ENCODE assay signal across 13 cellular contexts in the genomic region with DNA sequence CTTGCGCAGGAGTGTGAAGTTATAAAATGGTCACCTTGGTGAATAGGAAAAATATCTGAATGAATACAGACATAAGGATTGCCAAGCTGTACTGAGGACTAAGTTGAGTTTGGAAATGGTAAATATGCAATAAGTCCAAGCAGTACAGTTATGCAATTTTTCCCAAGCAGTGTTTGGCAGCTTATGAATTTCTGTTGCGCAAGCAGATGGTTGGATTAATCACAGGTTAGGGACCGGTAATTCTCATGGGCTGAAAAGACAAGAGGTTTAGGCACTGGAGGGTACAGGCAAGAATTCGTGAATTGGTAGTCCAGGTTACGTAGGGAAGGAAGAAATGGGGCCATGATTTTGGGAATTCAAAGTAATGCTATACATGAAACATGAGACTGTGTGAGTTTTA.
A peak's percentile ranks its signal among the peaks of the same experiment; 100 is the strongest.
DNase-seq lines count a peak whose midpoint lies in the region; ATAC-seq, FAIRE-seq and TF ChIP-seq lines count a peak whose summit lies in the region.
"Had no signal": no experiment of that assay in that cellular context is flagged by ENCODE, and none has a peak within 500 bp of the region (broad histone marks: within the 10 kb centered on the region; RNA-seq: fewer than 3 reads in every experiment).

No MANE protein-coding gene starts in this region.

- H3K4me3 ChIP-seq in bronchial epithelial cell (ENCODE audit: low read depth, low read length), result no peak overlapping the region
- no peak overlapping the region for H3K4me3 ChIP-seq in HepG2 (replicated peaks in 1 of 3; ENCODE audit: insufficient read depth in 1 of 3, low read depth in 2 of 3, low read length in 3 of 3)
- H3K4me3 ChIP-seq in smooth muscle cell, result no peak overlapping the region
- no peak overlapping the region for H3K4me3 ChIP-seq in SJCRH30

- H3K9ac ChIP-seq in HepG2 (ENCODE audit: insufficient read depth, low read depth, low read length) (no peak overlapping the region), smooth muscle cell (ENCODE audit: low read depth) (no peak overlapping the region)

- TF ChIP-seq POLR2A in HepG2 (IDR thresholded peaks at IDR 0.05; ENCODE audit: insufficient read depth in 1 of 2, low read depth in 2 of 2, low read length in 2 of 2), result no peak

- intact Hi-C loops in HepG2 (cut with micrococcal nuclease; ENCODE audit: unreplicated experiment), result no loop called here

- H3K27me3 ChIP-seq in bronchial epithelial cell (ENCODE audit: control insufficient read depth, insufficient read depth, low read length) (no peaks in the 10 kb centered on the region), HepG2 (ENCODE audit: control insufficient read depth in 1 of 2, insufficient read depth in 2 of 2, low read length in 2 of 2) (no peaks in the 10 kb centered on the region), smooth muscle cell (ENCODE audit: low read depth) (no peaks in the 10 kb centered on the region), SJCRH30 (no peaks in the 10 kb centered on the region)
- H3K27me3 ChIP-seq: BE2C had no signal

- TF ChIP-seq RAD21 in Ishikawa (IDR thresholded peaks at IDR 0.05; ENCODE audit: low read depth) (no peak), HepG2 (CRISPR knock-in tag; IDR thresholded peaks at IDR 0.05) (no peak)

- H3K79me2 ChIP-seq in HepG2 (ENCODE audit: insufficient read depth, low read length) (no peaks in the 10 kb centered on the region), smooth muscle cell (ENCODE audit: low read depth) (no peaks in the 10 kb centered on the region)

- no peaks in the 10 kb centered on the region for H3F3A ChIP-seq in smooth muscle cell (ENCODE audit: low read depth)

- in situ Hi-C loops in HepG2 (cut with HindIII; ENCODE audit: extremely low pct_ligation_motif_present, low pct_unique_long_range_greater_than_20kb), result no loop called here

- no peaks in the 10 kb centered on the region for H4K20me1 ChIP-seq in HepG2 (ENCODE audit: insufficient read depth, low read length)
- no peaks in the 10 kb centered on the region for H4K20me1 ChIP-seq in smooth muscle cell (ENCODE audit: low read depth)

- 45% methylated on average over 5 of the region's 5 CpGs for WGBS in HepG2 (ENCODE audit: low lambda C conversion rate)
- 95% methylated on average over 5 of the region's 5 CpGs for WGBS in smooth muscle cell (ENCODE audit: low lambda C conversion rate)

- no peak for TF ChIP-seq EP300 in Ishikawa (IDR thresholded peaks at IDR 0.05; ENCODE audit: borderline replicate concordance)
- TF ChIP-seq EP300 in HepG2 (IDR thresholded peaks at IDR 0.05; ENCODE audit: low read depth in 2 of 2, low read length in 2 of 2), result no peak
- no peak for TF ChIP-seq EP300 in HepG2 (CRISPR knock-in tag; IDR thresholded peaks at IDR 0.05; ENCODE audit: borderline replicate concordance)

- CTCF ChIA-PET in HepG2 (lab: Yijun Ruan, JAX; ENCODE audit: low intra/inter-chr PET ratio, low total read pairs), result no interaction called here

- no peaks in the 10 kb centered on the region for H3K4me1 ChIP-seq in HepG2 (ENCODE audit: insufficient read depth, low read length)
- no peaks in the 10 kb centered on the region for H3K4me1 ChIP-seq in smooth muscle cell (ENCODE audit: low read depth)
- H3K4me1 ChIP-seq in SJCRH30, result no peaks in the 10 kb centered on the region
- H3K4me1 ChIP-seq: BE2C had no signal

- POLR2A ChIA-PET in HepG2 (lab: Yijun Ruan, JAX), result no interaction called here

- H2AFZ ChIP-seq in HepG2 (ENCODE audit: low read length), result no peak overlapping the region
- H2AFZ ChIP-seq in smooth muscle cell (ENCODE audit: low read depth), result no peak overlapping the region

- BruUV-seq in HepG2 (replicated peaks; lab: Mats Ljungman, UMichigan), result no TSS peak

- no peaks in the 10 kb centered on the region; the same call in 1 of the 2 replicates for H3K9me3 ChIP-seq in HepG2 (ENCODE audit: low read length)
- no peaks in the 10 kb centered on the region for H3K9me3 ChIP-seq in smooth muscle cell (replicated peaks; ENCODE audit: low read depth)
- H3K9me3 ChIP-seq in SJCRH30 (replicated peaks), result no peaks in the 10 kb centered on the region
- H3K9me3 ChIP-seq: BE2C had no signal

- ATAC-seq in HepG2, result no peak
- ATAC-seq in HG03460 (IDR thresholded peaks at IDR 0.05; ENCODE audit: unreplicated experiment), result no peak

- TF ChIP-seq CTCF in bronchial epithelial cell (IDR thresholded peaks at IDR 0.05; ENCODE audit: insufficient read depth, low read length, severe bottlenecking) (no peak), HepG2 (CRISPR knock-in tag; IDR thresholded peaks at IDR 0.05) (no peak), smooth muscle cell (IDR thresholded peaks at IDR 0.05; ENCODE audit: borderline replicate concordance, insufficient read depth, poor library complexity, severe bottlenecking) (no peak)

- H3K27ac ChIP-seq in HepG2 (ENCODE audit: extremely low read length, insufficient read depth, low read length), result no peak overlapping the region
- H3K27ac ChIP-seq in smooth muscle cell (ENCODE audit: low read depth), result no peak overlapping the region
- no peak overlapping the region for H3K27ac ChIP-seq in SJCRH30

- H3K36me3 ChIP-seq in bronchial epithelial cell (ENCODE audit: control insufficient read depth, insufficient read depth, low read length), result no peaks in the 10 kb centered on the region
- H3K36me3 ChIP-seq in HepG2 (replicated peaks in 1 of 2; ENCODE audit: control insufficient read depth in 1 of 2, insufficient read depth in 2 of 2, low read length in 2 of 2), result no peaks in the 10 kb centered on the region
- H3K36me3 ChIP-seq in smooth muscle cell (ENCODE audit: low read depth), result no peaks in the 10 kb centered on the region
- no peaks in the 10 kb centered on the region for H3K36me3 ChIP-seq in SJCRH30
- H3K36me3 ChIP-seq: BE2C had no signal

- peak; percentile 23 for FAIRE-seq in bronchial epithelial cell (lab: Jason Lieb, UNC)
- FAIRE-seq in HepG2 (lab: Jason Lieb, UNC), result no peak

- DNase-seq in AG08396 (ENCODE audit: low spot score) (peak; percentile 41), bronchial epithelial cell (ENCODE audit: low read depth) (peak; percentile 89), HepG2 (ENCODE audit: low spot score) (no peak), smooth muscle cell (lab: John Stamatoyannopoulos, UW; ENCODE audit: unreplicated experiment) (no peak), SJCRH30 (no peak)
- DNase-seq in activated CD4-positive, CD25-positive, alpha-beta regulatory T cell (lab: John Stamatoyannopoulos, UW), result no peak
- DNase-seq: activated naive CD4-positive, alpha-beta T cell treated with anti-CD3 and anti-CD28 coated beads, Interleukin-2, amount 50 U/mL, for 16 hours; BE2C; DMS79; NCI-H1105; NCI-H446 had no signal

- H3K4me2 ChIP-seq in HepG2 (ENCODE audit: low read depth, low read length) (no peak overlapping the region), smooth muscle cell (no peak overlapping the region)

TF ChIP-seq in Ishikawa, 13 proteins besides CTCF, POLR2A, EP300 and RAD21:
- TF ChIP-seq CEBPB (IDR thresholded peaks at IDR 0.05), result peak; percentile 32; the same call in 1 of the 2 replicates
- no peak for TF ChIP-seq TCF12 (IDR thresholded peaks at IDR 0.05; ENCODE audit: low read depth)

TF ChIP-seq in HepG2, 621 proteins besides CTCF, POLR2A, EP300 and RAD21:
- peak; percentile 52; the same call in 1 of the 2 replicates for TF ChIP-seq CEBPB (IDR thresholded peaks at IDR 0.05; ENCODE audit: borderline replicate concordance, low read depth, low read length)
- TF ChIP-seq, protein P1, sequence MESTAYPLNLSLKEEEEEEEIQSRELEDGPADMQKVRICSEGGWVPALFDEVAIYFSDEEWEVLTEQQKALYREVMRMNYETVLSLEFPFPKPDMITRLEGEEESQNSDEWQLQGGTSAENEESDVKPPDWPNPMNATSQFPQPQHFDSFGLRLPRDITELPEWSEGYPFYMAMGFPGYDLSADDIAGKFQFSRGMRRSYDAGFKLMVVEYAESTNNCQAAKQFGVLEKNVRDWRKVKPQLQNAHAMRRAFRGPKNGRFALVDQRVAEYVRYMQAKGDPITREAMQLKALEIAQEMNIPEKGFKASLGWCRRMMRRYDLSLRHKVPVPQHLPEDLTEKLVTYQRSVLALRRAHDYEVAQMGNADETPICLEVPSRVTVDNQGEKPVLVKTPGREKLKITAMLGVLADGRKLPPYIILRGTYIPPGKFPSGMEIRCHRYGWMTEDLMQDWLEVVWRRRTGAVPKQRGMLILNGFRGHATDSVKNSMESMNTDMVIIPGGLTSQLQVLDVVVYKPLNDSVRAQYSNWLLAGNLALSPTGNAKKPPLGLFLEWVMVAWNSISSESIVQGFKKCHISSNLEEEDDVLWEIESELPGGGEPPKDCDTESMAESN (CRISPR knock-in tag; conservative IDR thresholded peaks at IDR 0.05), result no peak
- no peak for TF ChIP-seq ZNF552 (CRISPR knock-in tag; IDR thresholded peaks at IDR 0.05; ENCODE audit: borderline replicate concordance)
- no peak for TF ChIP-seq NFKBIZ (CRISPR knock-in tag; IDR thresholded peaks at IDR 0.05)

Comparison
In these comparisons a context has a peak if more than half of its experiments do, and no peak if none do; other contexts are left out.
1. DNase-seq: peak in AG08396 (single experiment) and bronchial epithelial cell (single experiment); none in HepG2 (single experiment), smooth muscle cell (single experiment), SJCRH30 (0 of 2) and activated CD4-positive, CD25-positive, alpha-beta regulatory T cell (0 of 4).